ENCODE assay signal across 8 cellular contexts in genomic region chr22:40345271-40345670, GRCh38. TPM values are rescaled to one million over a fixed set of nuclear protein-coding genes. Genes with fewer than 3 reads are reported as not detected.
DNase-seq lines count a peak whose midpoint lies in the region; ATAC-seq and TF ChIP-seq lines count a peak whose summit lies in the region.

No MANE protein-coding gene starts in this region.

- peaks cover 7% of the 10 kb centered on the region for H3K4me1 ChIP-seq in iPS-20b (ENCODE audit: insufficient read depth, low read length)
- peaks cover 0 to 23% (median 19%) of the 10 kb centered on the region in 4 donors for H3K4me1 ChIP-seq in tibial artery
- peaks cover 3% of the 10 kb centered on the region in 2 donors for H3K4me1 ChIP-seq in aorta (ENCODE audit: control insufficient read depth in 1 of 2, insufficient read depth in 2 of 2, low read length in 2 of 2)

- H3K4me3 ChIP-seq in AG04450 (ENCODE audit: low read depth, low read length) = peak overlapping the region; percentile 94
- peak overlapping the region; percentile 97; the same call in 1 of the 2 replicates for H3K4me3 ChIP-seq in iPS-20b (ENCODE audit: low read length)
- H3K4me3 ChIP-seq in tibial artery = peak overlapping the region; percentile 70 to 71
- no peak overlapping the region for H3K4me3 ChIP-seq in aorta (ENCODE audit: low read length in 2 of 2)

- 71% methylated on average over 6 of the region's 6 CpGs for WGBS in aorta, 2 donors

- H3K36me3 ChIP-seq in iPS-20b (ENCODE audit: insufficient read depth, low read depth, low read length) = peaks cover 21% of the 10 kb centered on the region
- peaks cover 3 to 17% (median 8%) of the 10 kb centered on the region in 3 donors for H3K36me3 ChIP-seq in tibial artery
- H3K36me3 ChIP-seq in aorta (ENCODE audit: control insufficient read depth in 1 of 2, insufficient read depth in 2 of 2, low read length in 1 of 2) = no peaks in the 10 kb centered on the region

- H3K27me3 ChIP-seq in AG04450 (ENCODE audit: control insufficient read depth, insufficient read depth, low read length) (no peaks in the 10 kb centered on the region), iPS-20b (ENCODE audit: insufficient read depth, low read length) (no peaks in the 10 kb centered on the region), tibial artery (no peaks in the 10 kb centered on the region), aorta (ENCODE audit: control insufficient read depth in 1 of 2, insufficient read depth in 2 of 2, low read length in 1 of 2) (no peaks in the 10 kb centered on the region)

- H3K27ac ChIP-seq in AG04450 (ENCODE audit: low read depth, low read length) = no peak overlapping the region
- H3K27ac ChIP-seq in iPS-20b (ENCODE audit: low read length) = no peak overlapping the region
- H3K27ac ChIP-seq in tibial artery = peak overlapping the region in 1 of 2 donors; percentile 87
- no peak overlapping the region for H3K27ac ChIP-seq in aorta (ENCODE audit: low read depth in 1 of 2, low read length in 2 of 2)

- POLR2A ChIA-PET in AG04450 (lab: Yijun Ruan, JAX) = interaction anchor here (0.6 to 1.8 kb wide), 7 partner anchors 18 to 872 kb away, joined by 3 to 10 read pairs (median 5); no protein-coding TSS in a partner anchor

- intact Hi-C loops in tibial artery (cut with DNase I; ENCODE audit: low total_unique reads) = loop anchor here (5.0 to 10.0 kb wide), 2 partner anchors 308 to 810 kb away; partner anchors contain the start of gene RPS19BP1
- intact Hi-C loops in aorta (cut with DNase I) = loop anchor here (5.0 to 10.0 kb wide), 3 partner anchors 300 to 813 kb away; partner anchors contain the start of gene RPS19BP1 (in 2 of the 2)

- ATAC-seq in HG03521 (IDR thresholded peaks at IDR 0.05; ENCODE audit: unreplicated experiment) = no peak
- ATAC-seq in aorta (ENCODE audit: low FRiP score) = no peak

- peak overlapping the region; percentile 94; the same call in 1 of the 2 replicates for H3K9ac ChIP-seq in iPS-20b (ENCODE audit: low read depth, low read length)

- CTCF ChIA-PET in AG04450 (lab: Charles Lee) = interaction anchor here (0.7 kb wide), 1 partner anchor 21 kb away, joined by 4 read pairs; no protein-coding TSS in a partner anchor

- TF ChIP-seq CTCF in AG04450 (IDR thresholded peaks at IDR 0.05; ENCODE audit: low read depth, low read length) (no peak), tibial artery (IDR thresholded peaks at IDR 0.05) (no peak)

- H3K9me3 ChIP-seq in AG04450 (ENCODE audit: control insufficient read depth, insufficient read depth, low read length) = no peaks in the 10 kb centered on the region
- H3K9me3 ChIP-seq in iPS-20b (ENCODE audit: insufficient read depth, low read depth, low read length) = no peaks in the 10 kb centered on the region
- H3K9me3 ChIP-seq in tibial artery = no peaks in the 10 kb centered on the region
- no peaks in the 10 kb centered on the region for H3K9me3 ChIP-seq in aorta (ENCODE audit: control insufficient read depth, low read length)

- no peak for DNase-seq in AG04450 (ENCODE audit: low read depth, low spot score)
- DNase-seq in HT1080 (ENCODE audit: low read depth) = peak; percentile 67
- peak; percentile 64 for DNase-seq in activated CD8-positive, alpha-beta memory T cell treated with anti-CD3 and anti-CD28 coated beads, Interleukin-2, amount 50 U/mL, for 48 hours
- no peak for DNase-seq in tibial artery
- DNase-seq in ecto neural progenitor cell (ENCODE audit: low spot score) = no peak
- DNase-seq in aorta = no peak

RNA-seq across cellular contexts. Expression of gene ADSL, which starts 1.0 kb away (rescaled TPM):
- 106 and 116 TPM in 2 replicates for polyA plus RNA-seq in AG04450 (2011; rRNA removed)
- 104 and 106 TPM in 2 replicates for polyA minus RNA-seq in AG04450 (2011; rRNA and poly(A)+ RNA removed)
- 195 and 211 TPM in 2 replicates for total RNA-seq in HT1080 (2014; rRNA removed; shearing (Covaris generic))
- 119 and 139 TPM in 2 replicates for polyA plus RNA-seq in HT1080 (2015; cell fraction: cytosol; rRNA removed)
- polyA plus RNA-seq in HT1080 (2015; cell fraction: nucleus; rRNA removed) = 107 and 122 TPM in 2 replicates
- total RNA-seq in aorta = 10 to 100 TPM; 40.5 to 49.0 TPM
- polyA plus RNA-seq in aorta = 10 to 100 TPM; 31.1 to 34.8 TPM

RNA-seq across cellular contexts. Expression of gene SGSM3, which starts 25.1 kb away (rescaled TPM):
- polyA plus RNA-seq in AG04450 (2011; rRNA removed) (37.2 and 49.0 TPM in 2 replicates), aorta (100 to 1,000 TPM in 1 of 2 donors, 10 to 100 TPM in 1; 24.5 to 114 TPM)
- polyA minus RNA-seq in AG04450 (2011; rRNA and poly(A)+ RNA removed) = 27.6 and 41.0 TPM in 2 replicates
- total RNA-seq in HT1080 (2014; rRNA removed; shearing (Covaris generic)) = 31.2 and 44.8 TPM in 2 replicates
- polyA plus RNA-seq in HT1080 (2015; cell fraction: cytosol; rRNA removed) = 34.7 and 38.7 TPM in 2 replicates
- 203 TPM in 2 replicates for polyA plus RNA-seq in HT1080 (2015; cell fraction: nucleus; rRNA removed)
- 10 to 100 TPM; 44.3 to 52.3 TPM for total RNA-seq in aorta

Comparison
In these comparisons a context has a peak if more than half of its experiments do, and no peak if none do; other contexts are left out.
1. DNase-seq: peak in HT1080 (single experiment) and activated CD8-positive, alpha-beta memory T cell treated with anti-CD3 and anti-CD28 coated beads, Interleukin-2, amount 50 U/mL, for 48 hours (single experiment); none in AG04450 (single experiment), tibial artery (0 of 2), ecto neural progenitor cell (single experiment) and aorta (0 of 2).
2. H3K4me3 ChIP-seq: peak in AG04450 (single experiment), iPS-20b (single experiment) and tibial artery (2 of 2); none in aorta (0 of 2).